In genomic region chr15:48643776-48644497, GRCh38 we compare ENCODE assay signal across 7 cellular contexts. TPM values are rescaled to one million over a fixed set of nuclear protein-coding genes. Genes with fewer than 3 reads are reported as not detected.
DNase-seq lines count a peak whose midpoint lies in the region; ATAC-seq, FAIRE-seq and TF ChIP-seq lines count a peak whose summit lies in the region.

No MANE protein-coding gene starts in this region.

- peaks cover 6% of the 10 kb centered on the region for H3K9me3 Mint-ChIP-seq in HFFc6
- no peaks in the 10 kb centered on the region for H3K9me3 Mint-ChIP-seq in astrocyte (ENCODE audit: unreplicated experiment)
- no peaks in the 10 kb centered on the region for H3K9me3 Mint-ChIP-seq in effector memory CD8-positive, alpha-beta T cell

- TF ChIP-seq POLR2A in HepG2 (IDR thresholded peaks at IDR 0.05; ENCODE audit: insufficient read depth in 1 of 2, low read depth in 2 of 2, low read length in 2 of 2), result no peak

- DNase-seq in HFFc6 (no peak), astrocyte (ENCODE audit: low read depth) (no peak), HepG2 (ENCODE audit: low spot score) (no peak), UCSD-AML1 (lab: John Stamatoyannopoulos, UW; ENCODE audit: unreplicated experiment) (no peak)
- DNase-seq in effector memory CD8-positive, alpha-beta T cell, result no peak

- POLR2A ChIA-PET in HepG2 (lab: Yijun Ruan, JAX), result no interaction called here

- no peak for TF ChIP-seq RAD21 in HepG2 (CRISPR knock-in tag; IDR thresholded peaks at IDR 0.05)

- H3K4me3 ChIP-seq in astrocyte (ENCODE audit: insufficient read depth, low read depth, low read length) (peak overlapping the region; percentile 95), HepG2 (replicated peaks in 1 of 3; ENCODE audit: insufficient read depth in 1 of 3, low read depth in 2 of 3, low read length in 3 of 3) (0 out of 6 replicates have a peak overlapping the region, but pooled peaks of 1 of the 3 experiments have one; percentile 74), subcutaneous abdominal adipose tissue (ENCODE audit: low read depth in 1 of 5, low read length in 5 of 5) (peak overlapping the region; percentile 87 to 93 (median 90))

- H3K27ac ChIP-seq in astrocyte (ENCODE audit: low read depth, low read length) (peak overlapping the region; percentile 92), HepG2 (ENCODE audit: extremely low read length, insufficient read depth, low read length) (no peak overlapping the region), subcutaneous abdominal adipose tissue (ENCODE audit: low read depth, low read length) (peak overlapping the region; percentile 93)

- H3K36me3 Mint-ChIP-seq in HFFc6 (ENCODE audit: low read depth), result peaks cover 53% of the 10 kb centered on the region
- no peaks in the 10 kb centered on the region for H3K36me3 Mint-ChIP-seq in astrocyte (ENCODE audit: low read depth, unreplicated experiment)
- H3K36me3 Mint-ChIP-seq in effector memory CD8-positive, alpha-beta T cell (ENCODE audit: insufficient read depth), result no peaks in the 10 kb centered on the region

- TF ChIP-seq CTCF in HFFc6 (IDR thresholded peaks at IDR 0.05) (no peak), astrocyte (IDR thresholded peaks at IDR 0.05; ENCODE audit: insufficient read depth, low read depth, low read length) (no peak), HepG2 (CRISPR knock-in tag; IDR thresholded peaks at IDR 0.05) (no peak)

- H3K4me2 ChIP-seq in astrocyte (ENCODE audit: low read length) (peak overlapping the region; percentile 84), HepG2 (ENCODE audit: low read depth, low read length) (peak overlapping the region; percentile 72; the same call in 1 of the 2 replicates)

- FAIRE-seq in astrocyte (lab: Jason Lieb, UNC), result no peak
- FAIRE-seq in HepG2 (lab: Jason Lieb, UNC), result no peak

- H3K9ac ChIP-seq in astrocyte (ENCODE audit: low read length), result peak overlapping the region; percentile 100
- no peak overlapping the region for H3K9ac ChIP-seq in HepG2 (ENCODE audit: insufficient read depth, low read depth, low read length)
- peak overlapping the region; percentile 76 to 89 (median 81) for H3K9ac ChIP-seq in subcutaneous abdominal adipose tissue (ENCODE audit: low read length in 5 of 5)

- 71% methylated on average over 12 of the region's 12 CpGs for WGBS in HepG2 (ENCODE audit: low lambda C conversion rate)

- H2AFZ ChIP-seq in astrocyte (ENCODE audit: low read depth, low read length), result peak overlapping the region; percentile 37
- no peak overlapping the region for H2AFZ ChIP-seq in HepG2 (ENCODE audit: low read length)

- H3K27me3 Mint-ChIP-seq in HFFc6 (ENCODE audit: insufficient read depth) (peaks cover 13% of the 10 kb centered on the region), astrocyte (ENCODE audit: low read depth, unreplicated experiment) (no peaks in the 10 kb centered on the region)
- H3K27me3 Mint-ChIP-seq in effector memory CD8-positive, alpha-beta T cell, result peaks cover 44 to 54% of the 10 kb centered on the region in 2 donors

- H3K27ac Mint-ChIP-seq in HFFc6 (peak overlapping the region; percentile 96), astrocyte (ENCODE audit: unreplicated experiment) (peak overlapping the region; percentile 67)
- H3K27ac Mint-ChIP-seq in effector memory CD8-positive, alpha-beta T cell, result no peak overlapping the region

- H3K79me2 ChIP-seq in astrocyte (ENCODE audit: insufficient read depth, low read length) (peaks cover 77% of the 10 kb centered on the region), HepG2 (ENCODE audit: insufficient read depth, low read length) (no peaks in the 10 kb centered on the region)

- BruUV-seq in HepG2 (replicated peaks; lab: Mats Ljungman, UMichigan), result no TSS peak

- TF ChIP-seq EP300 in HepG2 (IDR thresholded peaks at IDR 0.05; ENCODE audit: low read depth in 2 of 2, low read length in 2 of 2) (no peak), HepG2 (CRISPR knock-in tag; IDR thresholded peaks at IDR 0.05; ENCODE audit: borderline replicate concordance) (no peak)

- peaks cover 45% of the 10 kb centered on the region for H4K20me1 ChIP-seq in astrocyte (ENCODE audit: insufficient read depth, low read length)
- no peaks in the 10 kb centered on the region for H4K20me1 ChIP-seq in HepG2 (ENCODE audit: insufficient read depth, low read length)

- H3K4me3 Mint-ChIP-seq in HFFc6, result peak overlapping the region; percentile 100
- peak overlapping the region; percentile 95 for H3K4me3 Mint-ChIP-seq in astrocyte (ENCODE audit: unreplicated experiment)
- H3K4me3 Mint-ChIP-seq in effector memory CD8-positive, alpha-beta T cell, result no peak overlapping the region

- H3K9me3 ChIP-seq in astrocyte (ENCODE audit: insufficient read depth, low read depth, low read length), result no peaks in the 10 kb centered on the region
- no peaks in the 10 kb centered on the region for H3K9me3 ChIP-seq in HepG2 (ENCODE audit: low read length)
- no peaks in the 10 kb centered on the region for H3K9me3 ChIP-seq in subcutaneous abdominal adipose tissue (ENCODE audit: control insufficient read depth in 5 of 5, low read length in 5 of 5)

- peaks cover 54% of the 10 kb centered on the region for H3K4me1 Mint-ChIP-seq in HFFc6 (ENCODE audit: low read depth)
- H3K4me1 Mint-ChIP-seq in astrocyte (ENCODE audit: low read depth, unreplicated experiment), result peaks cover 16% of the 10 kb centered on the region
- H3K4me1 Mint-ChIP-seq in effector memory CD8-positive, alpha-beta T cell (ENCODE audit: low read depth in 2 of 2), result no peaks in the 10 kb centered on the region

- in situ Hi-C loops in HepG2 (cut with HindIII; ENCODE audit: extremely low pct_ligation_motif_present, low pct_unique_long_range_greater_than_20kb), result no loop called here

- H3K36me3 ChIP-seq in astrocyte (ENCODE audit: insufficient read depth, low read length), result peaks cover 21% of the 10 kb centered on the region
- H3K36me3 ChIP-seq in HepG2 (replicated peaks in 1 of 2; ENCODE audit: control insufficient read depth in 1 of 2, insufficient read depth in 2 of 2, low read length in 2 of 2), result no peaks in the 10 kb centered on the region
- H3K36me3 ChIP-seq in subcutaneous abdominal adipose tissue (ENCODE audit: control insufficient read depth in 5 of 5, insufficient read depth in 5 of 5, low read length in 5 of 5), result peaks cover 0 to 4% (median 0%) of the 10 kb centered on the region in 5 donors

- H3K27me3 ChIP-seq in astrocyte (ENCODE audit: insufficient read depth, low read length) (no peaks in the 10 kb centered on the region), HepG2 (ENCODE audit: control insufficient read depth in 1 of 2, insufficient read depth in 2 of 2, low read length in 2 of 2) (peaks cover 2 to 29% of the 10 kb centered on the region in 2 experiments), subcutaneous abdominal adipose tissue (ENCODE audit: control insufficient read depth in 5 of 5, insufficient read depth in 4 of 5, low read length in 5 of 5) (peaks cover 0 to 3% (median 0%) of the 10 kb centered on the region in 5 donors)

- intact Hi-C loops in HepG2 (cut with micrococcal nuclease; ENCODE audit: unreplicated experiment), result loop anchor here (5.0 to 10.0 kb wide), 2 partner anchors 161 to 287 kb away; no protein-coding TSS in a partner anchor

- CTCF ChIA-PET in HepG2 (lab: Yijun Ruan, JAX; ENCODE audit: low intra/inter-chr PET ratio, low total read pairs), result no interaction called here

- ATAC-seq in HepG2, result no peak
- no peak for ATAC-seq in GM21786 (IDR thresholded peaks at IDR 0.05; ENCODE audit: unreplicated experiment)
- ATAC-seq in effector memory CD8-positive, alpha-beta T cell (replicated peaks), result no peak

- peaks cover 18% of the 10 kb centered on the region for H3K4me1 ChIP-seq in astrocyte (ENCODE audit: insufficient read depth, low read length)
- no peaks in the 10 kb centered on the region for H3K4me1 ChIP-seq in HepG2 (ENCODE audit: insufficient read depth, low read length)
- H3K4me1 ChIP-seq in subcutaneous abdominal adipose tissue (ENCODE audit: control insufficient read depth in 5 of 5, insufficient read depth in 5 of 5, low read length in 5 of 5), result peaks cover 4 to 72% (median 61%) of the 10 kb centered on the region in 5 donors

TF ChIP-seq in HepG2, 621 proteins besides CTCF, POLR2A, EP300 and RAD21 (continues in another document):
- TF ChIP-seq ZNF331 (CRISPR knock-in tag; IDR thresholded peaks at IDR 0.05), result no peak
- no peak for TF ChIP-seq PTBP1 (IDR thresholded peaks at IDR 0.05; ENCODE audit: low read depth, low read length, poor library complexity, severe bottlenecking)
- TF ChIP-seq ZNF263 (CRISPR knock-in tag; IDR thresholded peaks at IDR 0.05), result no peak
- TF ChIP-seq RFX5 (IDR thresholded peaks at IDR 0.05; ENCODE audit: low read depth, low read length), result no peak
- no peak for TF ChIP-seq ZNF558 (CRISPR knock-in tag; IDR thresholded peaks at IDR 0.05; ENCODE audit: borderline replicate concordance)
- TF ChIP-seq DNMT3B (CRISPR knock-in tag; conservative IDR thresholded peaks at IDR 0.05), result no peak
- no peak for TF ChIP-seq ZNF724P (CRISPR knock-in tag; IDR thresholded peaks at IDR 0.05; ENCODE audit: borderline replicate concordance)
- no peak for TF ChIP-seq ASH2L (IDR thresholded peaks at IDR 0.05; ENCODE audit: insufficient read length, low read depth, low read length)

RNA-seq across cellular contexts. Expression of gene FBN1, which starts 1.6 kb away (rescaled TPM):
- total RNA-seq in HFFc6 (2021; fragmentation: NEBNext Ultra II Directional; extraction: Animal tissue kit (Norgen Biotek cat#: 25700)), result 100 to 1,000 TPM; 584 to 754 (median 609) TPM
- total RNA-seq in astrocyte (210 and 298 TPM in 2 replicates), HepG2 (2016; rRNA removed; fragmentation: Illumina TruSeq; extraction: Trizol) (1.7 and 3.0 TPM in 2 replicates)
- 0.26 and 0.71 TPM in 2 replicates for total RNA-seq in HepG2 (2016; cell fraction: cytosol; rRNA removed; fragmentation: Illumina TruSeq; extraction: Trizol; ENCODE audit: low read depth)
- 2.3 and 2.8 TPM in 2 replicates for total RNA-seq in HepG2 (2016; cell fraction: insoluble cytoplasmic fraction; rRNA removed; fragmentation: Illumina TruSeq; extraction: Trizol)
- 0.83 and 1.2 TPM in 2 replicates for total RNA-seq in HepG2 (2016; cell fraction: membrane; rRNA removed; fragmentation: Illumina TruSeq; extraction: Trizol)
- total RNA-seq in HepG2 (2016; cell fraction: nucleus; rRNA removed; fragmentation: Illumina TruSeq; extraction: Trizol), result 5.1 and 6.3 TPM in 2 replicates
- polyA plus RNA-seq in HepG2 (2011; rRNA removed), result 0.81 and 1.5 TPM in 2 replicates
- 0.67 and 0.86 TPM in 2 replicates for polyA plus RNA-seq in HepG2 (2011; cell fraction: cytosol; rRNA removed)
- polyA plus RNA-seq in HepG2 (2011; cell fraction: nucleus; rRNA removed), result 1.1 and 1.4 TPM in 2 replicates
- polyA plus RNA-seq in HepG2 (2012), result 0.33 and 0.64 TPM in 2 replicates
- 0.17 and 0.28 TPM in 2 replicates for polyA plus RNA-seq in HepG2 (2016; cell fraction: cytosol; fragmentation: Illumina TruSeq; extraction: Trizol; ENCODE audit: low read depth)
- 1.3 and 1.5 TPM in 2 replicates for polyA plus RNA-seq in HepG2 (2016; cell fraction: insoluble cytoplasmic fraction; fragmentation: Illumina TruSeq; extraction: Trizol; ENCODE audit: low read depth)
- 0.23 and 0.33 TPM in 2 replicates for polyA plus RNA-seq in HepG2 (2016; cell fraction: membrane; fragmentation: Illumina TruSeq; extraction: Trizol; ENCODE audit: low read depth)
- 3.5 and 5.2 TPM in 2 replicates for polyA plus RNA-seq in HepG2 (2016; cell fraction: nucleus; fragmentation: Illumina TruSeq; extraction: Trizol; ENCODE audit: insufficient read depth, low read depth)
- polyA minus RNA-seq in HepG2 (2011; rRNA and poly(A)+ RNA removed; ENCODE audit: low replicate concordance), result 3.2 and 11.1 TPM in 2 replicates
- polyA minus RNA-seq in HepG2 (2011; cell fraction: cytosol; rRNA and poly(A)+ RNA removed), result 1.7 and 2.0 TPM in 2 replicates
- polyA minus RNA-seq in HepG2 (2011; cell fraction: nucleus; rRNA and poly(A)+ RNA removed), result 3.5 and 4.2 TPM in 2 replicates

Comparison
In these comparisons a context has a peak if more than half of its experiments do, and no peak if none do; other contexts are left out.
1. H3K27ac Mint-ChIP-seq: peak in HFFc6 (single experiment) and astrocyte (single experiment); none in effector memory CD8-positive, alpha-beta T cell (0 of 2).
2. H3K4me3 Mint-ChIP-seq: peak in HFFc6 (single experiment) and astrocyte (single experiment); none in effector memory CD8-positive, alpha-beta T cell (0 of 2).
3. RNA of gene FBN1, which starts 1.6 kb away (total RNA-seq): 584 to 754 TPM in HFFc6 and 210 to 298 TPM in astrocyte; 0.26 to 6.3 TPM in HepG2; every median in the first group is over 10 times any median in the second.